ENCODE assay signal across 8 cellular contexts in genomic region chr6:137767931-137768690, GRCh38.
DNase-seq lines count a peak whose midpoint lies in the region; ATAC-seq and TF ChIP-seq lines count a peak whose summit lies in the region.

No MANE protein-coding gene starts in this region.

- no peaks in the 10 kb centered on the region for H3K36me3 ChIP-seq in Loucy (ENCODE audit: insufficient read depth, low read length)

- CTCF ChIA-PET in GM10248 (lab: Yijun Ruan, JAX), result interaction anchor here (1.6 to 2.2 kb wide), 3 partner anchors 9 to 32 kb away, joined by 3 to 10 read pairs (median 4); no protein-coding TSS in a partner anchor

- H3K9me3 Mint-ChIP-seq in glutamatergic neuron (ENCODE audit: unreplicated experiment), result no peaks in the 10 kb centered on the region

- H3K27ac ChIP-seq in dorsolateral prefrontal cortex, result no peak overlapping the region

- no peaks in the 10 kb centered on the region for H3K27me3 ChIP-seq in Loucy (ENCODE audit: insufficient read depth, low read length, poor library complexity, severe bottlenecking)
- H3K27me3 ChIP-seq in dorsolateral prefrontal cortex, result no peaks in the 10 kb centered on the region

- DNase-seq in GM10248 (ENCODE audit: extremely low spot score) (peak; percentile 52), epithelial cell of esophagus (ENCODE audit: low read depth) (peak; percentile 27), glutamatergic neuron (no peak), dermis blood vessel endothelial cell (no peak), dorsolateral prefrontal cortex (no peak), LoVo (ENCODE audit: low spot score) (no peak)

- H3K36me3 Mint-ChIP-seq in glutamatergic neuron (ENCODE audit: unreplicated experiment), result no peaks in the 10 kb centered on the region

- no peak overlapping the region for H3K4me3 Mint-ChIP-seq in glutamatergic neuron (ENCODE audit: unreplicated experiment)

- peaks cover 2% of the 10 kb centered on the region for H3K27me3 Mint-ChIP-seq in glutamatergic neuron (ENCODE audit: unreplicated experiment)

- H3K4me1 ChIP-seq in Loucy (ENCODE audit: insufficient read depth, low read length, poor library complexity, severe bottlenecking), result peaks cover 50% of the 10 kb centered on the region

- TF ChIP-seq CTCF in GM10248 (IDR thresholded peaks at IDR 0.05; ENCODE audit: control extremely low read depth, extremely low read depth, low read depth, missing control alignments), result no peak
- no peak for TF ChIP-seq CTCF in Loucy (conservative IDR thresholded peaks at IDR 0.05; ENCODE audit: low read length)
- no peak for TF ChIP-seq CTCF in epithelial cell of esophagus (IDR thresholded peaks at IDR 0.05; ENCODE audit: insufficient read depth, low read depth, low read length, missing control alignments)
- no peak for TF ChIP-seq CTCF in glutamatergic neuron (IDR thresholded peaks at IDR 0.05; ENCODE audit: partially characterized antibody, unreplicated experiment)
- TF ChIP-seq CTCF in dorsolateral prefrontal cortex (IDR thresholded peaks at IDR 0.05 in 54 of 56, conservative IDR thresholded peaks at IDR 0.05 in 2 of 56; ENCODE audit: low read depth in 1 of 56, partially characterized antibody in 56 of 56), result no peak

- H3K27ac Mint-ChIP-seq in glutamatergic neuron (ENCODE audit: unreplicated experiment), result no peak overlapping the region

- peak overlapping the region; percentile 1; the same call in 1 of the 2 replicates for H2AFZ ChIP-seq in Loucy (ENCODE audit: low read length)

- no peaks in the 10 kb centered on the region for H3K4me1 Mint-ChIP-seq in glutamatergic neuron (ENCODE audit: low read depth, unreplicated experiment)

- no peaks in the 10 kb centered on the region for H3K79me2 ChIP-seq in Loucy (ENCODE audit: insufficient read depth, low read length)

- no peaks in the 10 kb centered on the region for H4K20me1 ChIP-seq in Loucy (ENCODE audit: insufficient read depth, low read length, poor library complexity, severe bottlenecking)

- intact Hi-C loops in dorsolateral prefrontal cortex (cut with DNase I), result no loop called here

- peak overlapping the region; percentile 52 for H3K4me3 ChIP-seq in Loucy (ENCODE audit: low read length, poor library complexity, severe bottlenecking)
- H3K4me3 ChIP-seq in epithelial cell of esophagus (ENCODE audit: low read length), result no peak overlapping the region
- H3K4me3 ChIP-seq in dorsolateral prefrontal cortex, result no peak overlapping the region

- H3K9me3 ChIP-seq in Loucy (ENCODE audit: insufficient read depth, low read depth, low read length), result no peaks in the 10 kb centered on the region

- peaks cover 9% of the 10 kb centered on the region for H3F3A ChIP-seq in Loucy (ENCODE audit: low read depth)

- no peaks in the 10 kb centered on the region for H3K9me2 ChIP-seq in Loucy (replicated peaks; ENCODE audit: low read depth, low read length)

- peak overlapping the region; percentile 81 for H3K4me2 ChIP-seq in Loucy (ENCODE audit: low read depth, low read length, poor library complexity, severe bottlenecking)

- H3K9ac ChIP-seq in Loucy (ENCODE audit: low read depth, low read length, poor library complexity, severe bottlenecking), result peak overlapping the region; percentile 49

- POLR2A ChIA-PET in GM10248 (lab: Yijun Ruan, JAX), result no interaction called here

- peak; percentile 83 for ATAC-seq in GM21619 (IDR thresholded peaks at IDR 0.05; ENCODE audit: unreplicated experiment)

Comparison
In these comparisons a context has a peak if more than half of its experiments do, and no peak if none do; other contexts are left out.
1. DNase-seq: peak in GM10248 (single experiment) and epithelial cell of esophagus (single experiment); none in glutamatergic neuron (single experiment), dermis blood vessel endothelial cell (single experiment), dorsolateral prefrontal cortex (0 of 10) and LoVo (single experiment).